In the genomic region with DNA sequence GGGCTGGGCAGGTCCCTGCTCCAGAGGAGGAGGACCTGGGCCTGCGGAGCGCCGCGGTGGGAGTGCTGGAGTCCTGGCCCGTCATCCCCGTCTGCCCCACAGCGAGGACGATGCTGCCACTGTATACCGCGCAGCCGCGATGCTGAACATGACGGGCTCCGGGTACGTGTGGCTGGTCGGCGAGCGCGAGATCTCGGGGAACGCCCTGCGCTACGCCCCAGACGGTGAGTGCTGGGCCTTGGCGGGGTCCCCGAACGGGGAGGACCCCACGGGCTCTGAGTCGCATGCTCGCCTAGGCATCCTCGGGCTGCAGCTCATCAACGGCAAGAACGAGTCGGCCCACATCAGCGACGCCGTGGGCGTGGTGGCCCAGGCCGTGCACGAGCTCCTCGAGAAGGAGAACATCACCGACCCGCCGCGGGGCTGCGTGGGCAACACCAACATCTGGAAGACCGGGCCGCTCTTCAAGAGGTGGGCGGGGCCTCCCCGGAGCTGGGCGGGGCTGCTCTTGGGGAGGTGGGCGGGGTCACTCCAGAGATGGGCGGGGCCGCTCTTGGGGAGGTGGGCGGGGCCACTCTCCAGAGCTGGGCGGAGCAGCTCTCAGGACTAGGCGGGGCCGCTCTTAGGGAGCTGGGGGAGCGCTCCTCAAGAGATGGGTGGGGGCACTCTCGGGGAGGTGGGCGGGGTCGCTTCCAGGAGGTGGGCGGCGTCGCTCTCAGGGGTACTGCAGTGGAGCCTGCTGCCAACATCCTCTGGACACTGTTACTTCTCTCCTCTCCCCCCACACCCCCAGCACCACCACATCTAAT, we compare ENCODE assay signal across 9 cellular contexts.
DNase-seq lines count a peak whose midpoint lies in the region; ATAC-seq lines count a peak whose summit lies in the region.
"Had no signal": no experiment of that assay in that cellular context is flagged by ENCODE, and none has a peak within 500 bp of the region (broad histone marks: within the 10 kb centered on the region; RNA-seq: fewer than 3 reads in every experiment).

No MANE protein-coding gene starts in this region.

- peak overlapping the region; percentile 52 for H3K4me3 ChIP-seq in NT2/D1 (ENCODE audit: insufficient read length, low read depth)

- peak overlapping the region; percentile 77 for H3K9ac ChIP-seq in NT2/D1 (ENCODE audit: insufficient read length, low read depth)
- H3K9ac ChIP-seq: parathyroid adenoma had no signal

- peaks cover 31% of the 10 kb centered on the region for H3K4me1 ChIP-seq in NT2/D1 (ENCODE audit: insufficient read depth, insufficient read length)
- H3K4me1 ChIP-seq: parathyroid adenoma had no signal

- H3K27me3 ChIP-seq in NT2/D1 (ENCODE audit: insufficient read depth, insufficient read length), result peaks cover 68% of the 10 kb centered on the region

- no peak for ATAC-seq in HG03095 (IDR thresholded peaks at IDR 0.05; ENCODE audit: unreplicated experiment)

- H3K9me3 ChIP-seq in NT2/D1 (ENCODE audit: insufficient read depth, low read length), result no peaks in the 10 kb centered on the region

- H3K36me3 ChIP-seq in NT2/D1 (ENCODE audit: insufficient read depth, insufficient read length, low read length), result no peaks in the 10 kb centered on the region

- peak; percentile 74 for DNase-seq in D341Med (ENCODE audit: low spot score)
- DNase-seq in NT2/D1 (ENCODE audit: low read depth, low spot score), result no peak
- peak; percentile 63 for DNase-seq in activated naive CD4-positive, alpha-beta T cell treated with anti-CD3 and anti-CD28 coated beads, Interleukin-2, amount 50 U/mL, for 16 hours
- DNase-seq in iPS-NIHi11 (ENCODE audit: low spot score), result peak; percentile 81
- DNase-seq in stimulated activated CD8-positive, alpha-beta memory T cell treated with anti-CD3 and anti-CD28 coated beads, Interleukin-4, amount 100 ng/mL, for 24 hours (ENCODE audit: low read depth), result peak; percentile 40
- no peak for DNase-seq in C1 segment of cervical spinal cord (lab: John Stamatoyannopoulos, UW)
- no peak for DNase-seq in NCI-H2081 (lab: John Stamatoyannopoulos, UW)

Comparison
In these comparisons a context has a peak if more than half of its experiments do, and no peak if none do; other contexts are left out.
1. DNase-seq: peak in D341Med (single experiment), activated naive CD4-positive, alpha-beta T cell treated with anti-CD3 and anti-CD28 coated beads, Interleukin-2, amount 50 U/mL, for 16 hours (single experiment), iPS-NIHi11 (single experiment) and stimulated activated CD8-positive, alpha-beta memory T cell treated with anti-CD3 and anti-CD28 coated beads, Interleukin-4, amount 100 ng/mL, for 24 hours (single experiment); none in NT2/D1 (single experiment), C1 segment of cervical spinal cord (0 of 14) and NCI-H2081 (0 of 2).